In genomic region chr14:67352055-67352454, GRCh38 we compare ENCODE assay signal across 37 cellular contexts. TPM values are rescaled to one million over a fixed set of nuclear protein-coding genes. Genes with fewer than 3 reads are reported as not detected.
"Had no signal": no experiment of that assay in that cellular context is flagged by ENCODE, and none has a peak within 500 bp of the region (broad histone marks: within the 10 kb centered on the region; RNA-seq: fewer than 3 reads in every experiment).

No MANE protein-coding gene starts in this region.

- H3K4me3 Mint-ChIP-seq: activated B cell treated with CpG ODN at 0.5 μM for 24 hours; activated CD4-positive, alpha-beta memory T cell treated with anti-CD3 and anti-CD28 coated beads for 36 hours; activated naive CD4-positive, alpha-beta T cell treated with anti-CD3 and anti-CD28 coated beads, Interleukin-2, amount 50 U/mL, for 24 hours; activated naive CD8-positive, alpha-beta T cell treated with anti-CD3 and anti-CD28 coated beads, Interleukin-2, amount 10 ng/mL, durations not matched to agents 7 days and 5 days; activated T-cell treated with anti-CD3 and anti-CD28 coated beads, Interleukin-2, amount 50 U/mL, for 4 hours; activated T-helper 17 cell treated with anti-CD3 and anti-CD28 coated beads, Interleukin-2, amount 50 U/mL, for 72 hours; central memory CD8-positive, alpha-beta T cell; T-cell had no signal

- H3K27me3 Mint-ChIP-seq: activated B cell treated with CpG ODN at 0.5 μM for 24 hours; activated CD4-positive, alpha-beta memory T cell treated with anti-CD3 and anti-CD28 coated beads for 36 hours; activated naive CD4-positive, alpha-beta T cell treated with anti-CD3 and anti-CD28 coated beads, Interleukin-2, amount 50 U/mL, for 24 hours; activated naive CD8-positive, alpha-beta T cell treated with anti-CD3 and anti-CD28 coated beads, Interleukin-2, amount 10 ng/mL, durations not matched to agents 7 days and 5 days; activated T-helper 17 cell treated with anti-CD3 and anti-CD28 coated beads, Interleukin-2, amount 50 U/mL, for 72 hours; central memory CD8-positive, alpha-beta T cell; T-cell had no signal

- H3K4me1 ChIP-seq: ascending aorta had no signal

- H3K9me3 ChIP-seq: ascending aorta, Peyer's patch had no signal

- H3K27me3 ChIP-seq: ascending aorta, cardiac muscle cell, Peyer's patch had no signal

- H3K4me3 ChIP-seq: ascending aorta, cardiac muscle cell, Peyer's patch had no signal

- H3K4me1 Mint-ChIP-seq: activated B cell treated with CpG ODN at 0.5 μM for 24 hours; activated T-helper 17 cell treated with anti-CD3 and anti-CD28 coated beads, Interleukin-2, amount 50 U/mL, for 72 hours had no signal

- H3K9me3 Mint-ChIP-seq: activated B cell treated with CpG ODN at 0.5 μM for 24 hours; activated CD4-positive, alpha-beta memory T cell treated with anti-CD3 and anti-CD28 coated beads for 36 hours; activated naive CD4-positive, alpha-beta T cell treated with anti-CD3 and anti-CD28 coated beads, Interleukin-2, amount 50 U/mL, for 24 hours; activated naive CD8-positive, alpha-beta T cell treated with anti-CD3 and anti-CD28 coated beads, Interleukin-2, amount 10 ng/mL, durations not matched to agents 7 days and 5 days; activated T-cell treated with anti-CD3 and anti-CD28 coated beads, Interleukin-2, amount 50 U/mL, for 4 hours; activated T-helper 17 cell treated with anti-CD3 and anti-CD28 coated beads, Interleukin-2, amount 50 U/mL, for 72 hours; central memory CD8-positive, alpha-beta T cell; T-cell had no signal

- H3K27ac ChIP-seq: ascending aorta, cardiac muscle cell, Peyer's patch, RWPE1, VCaP had no signal

- H3K27ac Mint-ChIP-seq: activated B cell treated with CpG ODN at 0.5 μM for 24 hours; activated CD4-positive, alpha-beta memory T cell treated with anti-CD3 and anti-CD28 coated beads for 36 hours; activated naive CD4-positive, alpha-beta T cell treated with anti-CD3 and anti-CD28 coated beads, Interleukin-2, amount 50 U/mL, for 24 hours; activated naive CD8-positive, alpha-beta T cell treated with anti-CD3 and anti-CD28 coated beads, Interleukin-2, amount 10 ng/mL, durations not matched to agents 7 days and 5 days; activated T-helper 17 cell treated with anti-CD3 and anti-CD28 coated beads, Interleukin-2, amount 50 U/mL, for 72 hours; T-cell had no signal

- DNase-seq: activated B cell treated with CpG ODN at 0.5 μM for 24 hours; activated CD4-positive, alpha-beta memory T cell treated with anti-CD3 and anti-CD28 coated beads for 36 hours; activated CD4-positive, alpha-beta T cell treated with anti-CD3 and anti-CD28 coated beads for 4 hours; activated CD4-positive, alpha-beta T cell treated with anti-CD3 and anti-CD28 coated beads, Interleukin-2, amount 50 U/mL, for 1 hour; activated CD4-positive, CD25-positive, alpha-beta regulatory T cell treated with anti-CD3 and anti-CD28 coated beads, Interleukin-2, amount 50 U/mL, for 72 hours; activated CD8-positive, alpha-beta memory T cell treated with anti-CD3 and anti-CD28 coated beads, Interleukin-2, amount 50 U/mL, for 4 hours; activated effector memory CD4-positive, alpha-beta T cell treated with anti-CD3 and anti-CD28 coated beads, Interleukin-2, amount 50 U/mL, for 16 hours; activated naive CD4-positive, alpha-beta T cell treated with Interleukin-2 at 50 U/mL for 16 hours; activated naive CD8-positive, alpha-beta T cell treated with anti-CD3 and anti-CD28 coated beads, Interleukin-2, amount 10 ng/mL, durations not matched to agents 7 days and 5 days; activated T-cell treated with anti-CD3 and anti-CD28 coated beads for 4 hours; activated T-cell treated with anti-CD3 and anti-CD28 coated beads, Interleukin-2, amount 50 U/mL, for 4 hours; amygdala; Kasumi-1; NCI-H1105; NCI-H1417 treated with DMSO at 0.1 percent for 48 hours; NCI-H1694; NCI-H1930; NCI-H2081 treated with DMSO at 0.1 percent for 48 hours; NCI-H345; NCI-H524 treated with DMSO at 0.1 percent for 48 hours; NK-92 treated with Interleukin-12 subunit alpha and Interleukin-12 subunit beta, amount 100 ng/mL, for 24 hours; PC-3; Peyer's patch; SIG-M5; T-cell; T-helper 2 cell; T-helper 9 cell had no signal

- ATAC-seq: activated T-cell treated with anti-CD3 and anti-CD28 coated beads, Interleukin-2, amount 50 U/mL, for 4 hours; activated T-helper 17 cell treated with anti-CD3 and anti-CD28 coated beads, Interleukin-2, amount 50 U/mL, for 72 hours; PC-3; Right ventricle myocardium inferior; SK-N-SH treated with all-trans-retinoic acid at 6 μM for 48 hours; T-cell had no signal

RNA-seq across cellular contexts. Expression of gene PLEK2, which starts 59.9 kb away (rescaled TPM):
- total RNA-seq: activated B cell treated with CpG ODN at 0.5 μM for 24 hours, chondrocyte, Right ventricle myocardium inferior had no signal
